In genomic region chr7:21365866-21366624, GRCh38 we compare ENCODE assay signal across 11 cellular contexts.
DNase-seq lines count a peak whose midpoint lies in the region; ATAC-seq and TF ChIP-seq lines count a peak whose summit lies in the region.
"Had no signal": no experiment of that assay in that cellular context is flagged by ENCODE, and none has a peak within 500 bp of the region (broad histone marks: within the 10 kb centered on the region; RNA-seq: fewer than 3 reads in every experiment).

No MANE protein-coding gene starts in this region.

- ATAC-seq in HG02759 (IDR thresholded peaks at IDR 0.05; ENCODE audit: unreplicated experiment) (no peak), GM18858 (IDR thresholded peaks at IDR 0.05; ENCODE audit: unreplicated experiment) (no peak), HG03520 (IDR thresholded peaks at IDR 0.05; ENCODE audit: unreplicated experiment) (no peak)

- no peaks in the 10 kb centered on the region for H3K27me3 Mint-ChIP-seq in CD14-positive monocyte (ENCODE audit: low read depth in 3 of 3)
- H3K27me3 Mint-ChIP-seq: activated B cell treated with CpG ODN at 0.5 μM for 24 hours; central memory CD8-positive, alpha-beta T cell had no signal

- H3K4me1 Mint-ChIP-seq in CD14-positive monocyte: peaks cover 16% of the 10 kb centered on the region

- peak overlapping the region in 4 of 7 donors; percentile 20 to 80 (median 28) for H3K27ac Mint-ChIP-seq in CD14-positive monocyte
- H3K27ac Mint-ChIP-seq: activated B cell treated with CpG ODN at 0.5 μM for 24 hours had no signal

- intact Hi-C loops in CD14-positive monocyte (cut with micrococcal nuclease): no loop called here

- DNase-seq in CD14-positive monocyte (ENCODE audit: low spot score) (no peak), HT-29 (ENCODE audit: low spot score) (peak; percentile 89), NCI-H748 (lab: John Stamatoyannopoulos, UW; ENCODE audit: unreplicated experiment) (peak; percentile 98), dermis microvascular lymphatic vessel endothelial cell (ENCODE audit: low read depth in 2 of 2) (peak; percentile 25 to 51)
- DNase-seq in activated CD4-positive, CD25-positive, alpha-beta regulatory T cell (lab: John Stamatoyannopoulos, UW): no peak
- DNase-seq: activated B cell treated with CpG ODN at 0.5 μM for 24 hours, NCI-H2171 had no signal

- no peak overlapping the region for H3K4me3 Mint-ChIP-seq in CD14-positive monocyte
- H3K4me3 Mint-ChIP-seq: activated B cell treated with CpG ODN at 0.5 μM for 24 hours; central memory CD8-positive, alpha-beta T cell had no signal

- peaks cover 0 to 5% (median 0%) of the 10 kb centered on the region in 7 donors for H3K9me3 Mint-ChIP-seq in CD14-positive monocyte
- H3K9me3 Mint-ChIP-seq: activated B cell treated with CpG ODN at 0.5 μM for 24 hours had no signal

- TF ChIP-seq CTCF in CD14-positive monocyte (IDR thresholded peaks at IDR 0.05): no peak

- H3K36me3 Mint-ChIP-seq in CD14-positive monocyte: no peaks in the 10 kb centered on the region

Comparison
In these comparisons a context has a peak if more than half of its experiments do, and no peak if none do; other contexts are left out.
1. DNase-seq: peak in HT-29 (single experiment), NCI-H748 (single experiment) and dermis microvascular lymphatic vessel endothelial cell (2 of 2); none in CD14-positive monocyte (single experiment) and activated CD4-positive, CD25-positive, alpha-beta regulatory T cell (0 of 4).